Comparison of ENCODE assay signal across 1 cellular context in genomic region chr2:205276071-205276777, GRCh38.
A peak's percentile ranks its signal among the peaks of the same experiment; 100 is the strongest.
TF ChIP-seq lines count a peak whose summit lies in the region.

No MANE protein-coding gene starts in this region.

TF ChIP-seq in WTC11, 78 proteins besides CTCF, POLR2A, EP300 and RAD21:
- TF ChIP-seq, protein P1, sequence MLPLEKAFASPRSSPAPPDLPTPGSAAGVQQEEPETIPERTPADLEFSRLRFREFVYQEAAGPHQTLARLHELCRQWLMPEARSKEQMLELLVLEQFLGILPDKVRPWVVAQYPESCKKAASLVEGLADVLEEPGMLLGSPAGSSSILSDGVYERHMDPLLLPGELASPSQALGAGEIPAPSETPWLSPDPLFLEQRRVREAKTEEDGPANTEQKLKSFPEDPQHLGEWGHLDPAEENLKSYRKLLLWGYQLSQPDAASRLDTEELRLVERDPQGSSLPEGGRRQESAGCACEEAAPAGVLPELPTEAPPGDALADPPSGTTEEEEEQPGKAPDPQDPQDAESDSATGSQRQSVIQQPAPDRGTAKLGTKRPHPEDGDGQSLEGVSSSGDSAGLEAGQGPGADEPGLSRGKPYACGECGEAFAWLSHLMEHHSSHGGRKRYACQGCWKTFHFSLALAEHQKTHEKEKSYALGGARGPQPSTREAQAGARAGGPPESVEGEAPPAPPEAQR (CRISPR knock-in tag; IDR thresholded peaks at IDR 0.05) = no peak
- TF ChIP-seq NFE2L1 (CRISPR knock-in tag; IDR thresholded peaks at IDR 0.05) = peak; percentile 27; the same call in 1 of the 2 replicates
TF ChIP-seq in WTC11: peak in this region for 1.
